In the genomic region with DNA sequence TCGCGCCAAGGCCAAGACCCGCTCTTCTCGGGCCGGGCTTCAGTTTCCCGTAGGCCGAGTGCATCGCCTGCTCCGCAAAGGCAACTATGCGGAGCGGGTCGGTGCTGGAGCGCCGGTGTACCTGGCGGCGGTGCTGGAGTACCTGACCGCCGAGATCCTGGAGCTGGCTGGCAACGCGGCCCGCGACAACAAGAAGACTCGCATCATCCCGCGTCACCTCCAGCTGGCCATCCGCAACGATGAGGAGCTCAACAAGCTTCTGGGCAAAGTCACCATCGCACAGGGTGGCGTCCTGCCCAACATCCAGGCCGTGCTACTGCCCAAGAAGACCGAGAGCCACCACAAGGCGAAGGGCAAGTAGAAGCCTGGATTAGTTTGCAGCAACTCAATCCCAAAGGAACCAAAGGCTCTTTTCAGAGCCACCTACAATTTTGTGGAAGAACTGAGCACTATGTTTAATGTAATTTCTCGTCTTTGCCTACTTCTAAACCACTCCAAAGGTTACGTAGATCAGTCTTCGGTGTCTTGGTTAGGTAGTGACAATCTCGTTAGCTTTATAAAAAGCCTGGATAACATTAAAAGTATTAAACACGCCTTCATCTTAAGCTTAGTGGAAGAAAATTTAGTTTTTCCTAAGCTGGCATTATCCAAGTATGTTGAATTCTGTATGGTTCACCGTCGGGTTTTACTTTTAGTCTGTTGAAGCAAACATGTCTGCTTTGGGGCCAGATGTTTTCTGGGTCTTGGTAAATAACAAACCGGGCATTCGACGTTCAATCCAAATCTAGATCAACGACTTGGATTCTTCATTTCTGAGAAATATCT, we compare ENCODE assay signal across 1 cellular context.
A peak's percentile ranks its signal among the peaks of the same experiment; 100 is the strongest.
TF ChIP-seq lines count a peak whose summit lies in the region.

No MANE protein-coding gene starts in this region.

TF ChIP-seq in HEK293, 187 proteins besides CTCF, POLR2A, EP300 and RAD21 (continued from another document):
- TF ChIP-seq, protein P1, sequence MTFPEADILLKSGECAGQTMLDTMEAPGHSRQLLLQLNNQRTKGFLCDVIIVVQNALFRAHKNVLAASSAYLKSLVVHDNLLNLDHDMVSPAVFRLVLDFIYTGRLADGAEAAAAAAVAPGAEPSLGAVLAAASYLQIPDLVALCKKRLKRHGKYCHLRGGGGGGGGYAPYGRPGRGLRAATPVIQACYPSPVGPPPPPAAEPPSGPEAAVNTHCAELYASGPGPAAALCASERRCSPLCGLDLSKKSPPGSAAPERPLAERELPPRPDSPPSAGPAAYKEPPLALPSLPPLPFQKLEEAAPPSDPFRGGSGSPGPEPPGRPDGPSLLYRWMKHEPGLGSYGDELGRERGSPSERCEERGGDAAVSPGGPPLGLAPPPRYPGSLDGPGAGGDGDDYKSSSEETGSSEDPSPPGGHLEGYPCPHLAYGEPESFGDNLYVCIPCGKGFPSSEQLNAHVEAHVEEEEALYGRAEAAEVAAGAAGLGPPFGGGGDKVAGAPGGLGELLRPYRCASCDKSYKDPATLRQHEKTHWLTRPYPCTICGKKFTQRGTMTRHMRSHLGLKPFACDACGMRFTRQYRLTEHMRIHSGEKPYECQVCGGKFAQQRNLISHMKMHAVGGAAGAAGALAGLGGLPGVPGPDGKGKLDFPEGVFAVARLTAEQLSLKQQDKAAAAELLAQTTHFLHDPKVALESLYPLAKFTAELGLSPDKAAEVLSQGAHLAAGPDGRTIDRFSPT (tag by site-specific recombination; IDR thresholded peaks at IDR 0.05): peak; percentile 62; the same call in 1 of the 2 replicates
- TF ChIP-seq ZNF600 (tag by site-specific recombination; IDR thresholded peaks at IDR 0.05): peak; percentile 93
- TF ChIP-seq, protein P2, sequence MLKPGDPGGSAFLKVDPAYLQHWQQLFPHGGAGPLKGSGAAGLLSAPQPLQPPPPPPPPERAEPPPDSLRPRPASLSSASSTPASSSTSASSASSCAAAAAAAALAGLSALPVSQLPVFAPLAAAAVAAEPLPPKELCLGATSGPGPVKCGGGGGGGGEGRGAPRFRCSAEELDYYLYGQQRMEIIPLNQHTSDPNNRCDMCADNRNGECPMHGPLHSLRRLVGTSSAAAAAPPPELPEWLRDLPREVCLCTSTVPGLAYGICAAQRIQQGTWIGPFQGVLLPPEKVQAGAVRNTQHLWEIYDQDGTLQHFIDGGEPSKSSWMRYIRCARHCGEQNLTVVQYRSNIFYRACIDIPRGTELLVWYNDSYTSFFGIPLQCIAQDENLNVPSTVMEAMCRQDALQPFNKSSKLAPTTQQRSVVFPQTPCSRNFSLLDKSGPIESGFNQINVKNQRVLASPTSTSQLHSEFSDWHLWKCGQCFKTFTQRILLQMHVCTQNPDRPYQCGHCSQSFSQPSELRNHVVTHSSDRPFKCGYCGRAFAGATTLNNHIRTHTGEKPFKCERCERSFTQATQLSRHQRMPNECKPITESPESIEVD (tag by site-specific recombination; IDR thresholded peaks at IDR 0.05): peak; percentile 35; the same call in 1 of the 2 replicates
